8 cellular contexts compared by ENCODE assay signal in the genomic region with DNA sequence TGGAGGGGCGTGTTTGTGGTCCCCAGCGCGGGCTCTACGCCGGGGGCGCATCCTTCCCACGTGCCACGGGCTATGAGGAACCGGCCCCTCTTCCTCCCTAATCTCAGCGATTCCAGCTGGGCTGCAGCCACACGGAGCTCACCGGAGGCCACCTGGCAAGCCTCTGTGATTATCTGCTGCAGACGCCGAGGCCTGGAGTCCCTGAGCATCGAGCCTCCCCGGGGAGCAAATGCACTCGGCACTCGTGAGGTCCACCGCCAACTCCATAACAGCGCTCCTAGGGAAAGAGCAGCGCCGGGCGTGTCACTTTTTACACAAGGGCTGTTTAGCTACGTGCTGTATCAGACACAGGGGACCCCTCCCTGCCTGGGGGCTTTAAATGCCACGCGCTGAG.
DNase-seq lines count a peak whose midpoint lies in the region; ATAC-seq and TF ChIP-seq lines count a peak whose summit lies in the region.

No MANE protein-coding gene starts in this region.

- no TSS peak for BruUV-seq in OCI-LY7 (replicated peaks; lab: Mats Ljungman, UMichigan)

- no peaks in the 10 kb centered on the region for H3K9me3 ChIP-seq in OCI-LY7 (ENCODE audit: low read length)
- H3K9me3 ChIP-seq in iPS-15b (ENCODE audit: control insufficient read depth, insufficient read depth, low read length), result no peaks in the 10 kb centered on the region

- peak overlapping the region; percentile 52; the same call in 1 of the 2 replicates for H3K4me2 ChIP-seq in OCI-LY7 (ENCODE audit: low read length)

- no peak overlapping the region for H2AFZ ChIP-seq in OCI-LY7 (ENCODE audit: low read length)

- peaks cover 11% of the 10 kb centered on the region for H3K27me3 ChIP-seq in iPS-15b (ENCODE audit: control insufficient read depth, insufficient read depth, low read length)

- H3K9me2 ChIP-seq in OCI-LY7 (ENCODE audit: insufficient read depth, low read length), result no peaks in the 10 kb centered on the region

- H4K20me1 ChIP-seq in OCI-LY7 (ENCODE audit: insufficient read depth, low read length), result no peaks in the 10 kb centered on the region

- ATAC-seq in HG02642 (IDR thresholded peaks at IDR 0.05; ENCODE audit: poor library complexity, unreplicated experiment) (peak; percentile 24), GM18858 (IDR thresholded peaks at IDR 0.05; ENCODE audit: unreplicated experiment) (no peak)

- no peaks in the 10 kb centered on the region for H3K79me2 ChIP-seq in OCI-LY7 (ENCODE audit: insufficient read depth, low read depth, low read length)

- H3K4me3 ChIP-seq in OCI-LY7 (ENCODE audit: low read depth, low read length, poor library complexity, severe bottlenecking), result no peak overlapping the region
- H3K4me3 ChIP-seq in iPS-15b (ENCODE audit: low read depth, low read length), result peak overlapping the region; percentile 51

- POLR2A ChIA-PET in OCI-LY7 (lab: Charles Lee), result no interaction called here

- H3K27ac ChIP-seq in OCI-LY7 (ENCODE audit: low read depth, low read length, poor library complexity, severe bottlenecking), result no peak overlapping the region

- in situ Hi-C loops in GM13977 (cut with MboI; ENCODE audit: low pct_unique_long_range_greater_than_20kb, low sequenced_read_pairs, unreplicated experiment), result no loop called here

- no peak overlapping the region for H3K9ac ChIP-seq in iPS-15b (ENCODE audit: low read depth, low read length)

- no peaks in the 10 kb centered on the region for H3K4me1 ChIP-seq in OCI-LY7 (ENCODE audit: insufficient read depth, low read length, poor library complexity, severe bottlenecking)
- H3K4me1 ChIP-seq in iPS-15b (ENCODE audit: control insufficient read depth, insufficient read depth, low read length), result peaks cover 4% of the 10 kb centered on the region

- peak; percentile 77 for DNase-seq in D341Med (ENCODE audit: low spot score)
- no peak for DNase-seq in OCI-LY7 (ENCODE audit: low spot score)
- DNase-seq in NCI-H2196 (lab: John Stamatoyannopoulos, UW; ENCODE audit: unreplicated experiment), result no peak
- DNase-seq in GM13977 (ENCODE audit: low spot score), result no peak
- DNase-seq in GM10266 (ENCODE audit: extremely low spot score), result no peak

- intact Hi-C loops in OCI-LY7 (cut with micrococcal nuclease; ENCODE audit: unreplicated experiment), result no loop called here

- TF ChIP-seq CTCF in OCI-LY7 (conservative IDR thresholded peaks at IDR 0.05; ENCODE audit: low read length), result no peak
- no peak for TF ChIP-seq CTCF in GM13977 (IDR thresholded peaks at IDR 0.05; ENCODE audit: extremely low read depth, insufficient read depth, missing control alignments)
- TF ChIP-seq CTCF in GM10266 (IDR thresholded peaks at IDR 0.05; ENCODE audit: control insufficient read depth, insufficient read depth, low read depth, missing control alignments), result no peak

- CTCF ChIA-PET in OCI-LY7 (lab: Charles Lee; ENCODE audit: unreplicated experiment), result no interaction called here

- H3K36me3 ChIP-seq in OCI-LY7 (ENCODE audit: insufficient read depth, low read length), result no peaks in the 10 kb centered on the region
- no peaks in the 10 kb centered on the region for H3K36me3 ChIP-seq in iPS-15b (ENCODE audit: control insufficient read depth, insufficient read depth, low read length)
